ENCODE assay signal across 14 cellular contexts in genomic region chr14:74606727-74607126, GRCh38.
"Had no signal": no experiment of that assay in that cellular context is flagged by ENCODE, and none has a peak within 500 bp of the region (broad histone marks: within the 10 kb centered on the region; RNA-seq: fewer than 3 reads in every experiment).

No MANE protein-coding gene starts in this region.

- H3K27me3 ChIP-seq: right lobe of liver had no signal

- H3K4me3 ChIP-seq: lung, psoas muscle, right lobe of liver, upper lobe of left lung had no signal

- DNase-seq: activated CD4-positive, alpha-beta T cell treated with anti-CD3 and anti-CD28 coated beads, Interleukin-2, amount 10 ng/mL, durations not matched to agents 24 days and 14 days; activated T-cell treated with anti-CD3 and anti-CD28 coated beads for 4 hours; effector CD4-positive, alpha-beta T cell; heart left ventricle; left colon; nucleus accumbens; right lobe of liver; stimulated activated CD4-positive, alpha-beta T cell treated with anti-CD3 and anti-CD28 coated beads, Interleukin-12 subunit alpha, Interleukin-12 subunit beta, amount 100 ng/mL, for 4 hours; stimulated activated naive CD4-positive, alpha-beta T cell; substantia nigra; upper lobe of left lung had no signal

- H3K4me1 ChIP-seq: right lobe of liver had no signal

- H3K9me3 ChIP-seq: heart left ventricle, psoas muscle, right lobe of liver, upper lobe of left lung had no signal

- ATAC-seq: left colon; natural killer cell treated with Interleukin-12 subunit alpha and Interleukin-12 subunit beta and Interleukin-15 and Interleukin-18, amount 100 ng/mL, for 72 hours; psoas muscle; right lobe of liver had no signal

- H3K36me3 ChIP-seq: right lobe of liver, upper lobe of left lung had no signal

- H3K27ac ChIP-seq: psoas muscle, right lobe of liver had no signal
